Comparison of ENCODE assay signal across 17 cellular contexts in genomic region chr1:22772054-22772453, GRCh38.
DNase-seq lines count a peak whose midpoint lies in the region; ATAC-seq and TF ChIP-seq lines count a peak whose summit lies in the region.
"Had no signal": no experiment of that assay in that cellular context is flagged by ENCODE, and none has a peak within 500 bp of the region (broad histone marks: within the 10 kb centered on the region; RNA-seq: fewer than 3 reads in every experiment).

No MANE protein-coding gene starts in this region.

- peak; percentile 66 for DNase-seq in astrocyte of the hippocampus (ENCODE audit: low read depth, low spot score)
- no peak for DNase-seq in endodermal cell
- DNase-seq in nucleus accumbens (lab: John Stamatoyannopoulos, UW) = peak in 49 of 56 donors; percentile 4 to 82 (median 40)
- peak in 43 of 49 donors; percentile 23 to 85 (median 58) for DNase-seq in substantia nigra (lab: John Stamatoyannopoulos, UW)
- no peak for DNase-seq in natural killer cell treated with Interleukin-12 subunit alpha and Interleukin-12 subunit beta and Interleukin-15 and Interleukin-18, amount 100 ng/mL, for 72 hours (ENCODE audit: low spot score)
- no peak for DNase-seq in foreskin melanocyte
- DNase-seq in activated T-cell treated with anti-CD3 and anti-CD28 coated beads, Interleukin-2, amount 50 U/mL, for 4 hours = no peak
- DNase-seq: activated CD4-positive, alpha-beta T cell treated with anti-CD3 and anti-CD28 coated beads for 36 hours; activated naive CD8-positive, alpha-beta T cell treated with anti-CD3 and anti-CD28 coated beads for 36 hours; AML-193; MM.1S; naive thymus-derived CD4-positive, alpha-beta T cell; NCI-H187; NCI-H524; stimulated activated naive B cell treated with anti-CD40 and anti-IgM and Interleukin-4, amounts not matched to agents 10 μg/mL and 1 μg/mL and 100 μg/mL, for 72 hours had no signal

- no peak overlapping the region for H3K4me3 ChIP-seq in endodermal cell (ENCODE audit: low read length)
- H3K4me3 ChIP-seq: upper lobe of left lung had no signal

- TF ChIP-seq CTCF in endodermal cell (conservative IDR thresholded peaks at IDR 0.05) = no peak

- H3K36me3 ChIP-seq in endodermal cell (ENCODE audit: control insufficient read depth, insufficient read depth, low read length) = no peaks in the 10 kb centered on the region
- H3K36me3 ChIP-seq: upper lobe of left lung had no signal

- 41 to 88% methylated on average over 8 to 14 of the region's 14 CpGs for WGBS in endodermal cell (ENCODE audit: insufficient coverage in 1 of 2, insufficient read length in 1 of 2), 2 experiments

- H3K36me3 Mint-ChIP-seq in endodermal cell (ENCODE audit: low read depth) = no peaks in the 10 kb centered on the region
- H3K36me3 Mint-ChIP-seq in natural killer cell treated with Interleukin-12 subunit alpha and Interleukin-12 subunit beta and Interleukin-15 and Interleukin-18, amount 100 ng/mL, for 72 hours = no peaks in the 10 kb centered on the region
- no peaks in the 10 kb centered on the region for H3K36me3 Mint-ChIP-seq in activated T-cell treated with anti-CD3 and anti-CD28 coated beads, Interleukin-2, amount 50 U/mL, for 4 hours (ENCODE audit: insufficient read depth)
- H3K36me3 Mint-ChIP-seq: activated naive CD8-positive, alpha-beta T cell treated with anti-CD3 and anti-CD28 coated beads for 36 hours; IgD-negative memory B cell; naive thymus-derived CD4-positive, alpha-beta T cell; stimulated activated naive B cell treated with anti-CD40 and anti-IgM and Interleukin-4, amounts not matched to agents 10 μg/mL and 1 μg/mL and 100 μg/mL, for 72 hours had no signal

- no peaks in the 10 kb centered on the region for H3K4me1 ChIP-seq in endodermal cell (ENCODE audit: control insufficient read depth, insufficient read depth, low read length)

- no peaks in the 10 kb centered on the region for H3K27me3 ChIP-seq in endodermal cell (ENCODE audit: control insufficient read depth, insufficient read depth, low read length, poor library complexity, severe bottlenecking)
- H3K27me3 ChIP-seq: upper lobe of left lung had no signal

- H3K4me3 Mint-ChIP-seq in endodermal cell = no peak overlapping the region
- H3K4me3 Mint-ChIP-seq in natural killer cell treated with Interleukin-12 subunit alpha and Interleukin-12 subunit beta and Interleukin-15 and Interleukin-18, amount 100 ng/mL, for 72 hours = no peak overlapping the region
- H3K4me3 Mint-ChIP-seq in activated T-cell treated with anti-CD3 and anti-CD28 coated beads, Interleukin-2, amount 50 U/mL, for 4 hours = no peak overlapping the region
- H3K4me3 Mint-ChIP-seq: activated CD4-positive, alpha-beta T cell treated with anti-CD3 and anti-CD28 coated beads for 36 hours; activated naive CD8-positive, alpha-beta T cell treated with anti-CD3 and anti-CD28 coated beads for 36 hours; IgD-negative memory B cell; naive thymus-derived CD4-positive, alpha-beta T cell; stimulated activated naive B cell treated with anti-CD40 and anti-IgM and Interleukin-4, amounts not matched to agents 10 μg/mL and 1 μg/mL and 100 μg/mL, for 72 hours had no signal

- no peak overlapping the region for H3K27ac Mint-ChIP-seq in endodermal cell
- no peak overlapping the region for H3K27ac Mint-ChIP-seq in natural killer cell treated with Interleukin-12 subunit alpha and Interleukin-12 subunit beta and Interleukin-15 and Interleukin-18, amount 100 ng/mL, for 72 hours
- H3K27ac Mint-ChIP-seq: activated CD4-positive, alpha-beta T cell treated with anti-CD3 and anti-CD28 coated beads for 36 hours; activated naive CD8-positive, alpha-beta T cell treated with anti-CD3 and anti-CD28 coated beads for 36 hours; IgD-negative memory B cell; naive thymus-derived CD4-positive, alpha-beta T cell; stimulated activated naive B cell treated with anti-CD40 and anti-IgM and Interleukin-4, amounts not matched to agents 10 μg/mL and 1 μg/mL and 100 μg/mL, for 72 hours had no signal

- no peak for ATAC-seq in natural killer cell treated with Interleukin-12 subunit alpha and Interleukin-12 subunit beta and Interleukin-15 and Interleukin-18, amount 100 ng/mL, for 72 hours
- no peak for ATAC-seq in activated T-cell treated with anti-CD3 and anti-CD28 coated beads, Interleukin-2, amount 50 U/mL, for 4 hours
- ATAC-seq: activated CD4-positive, alpha-beta T cell treated with anti-CD3 and anti-CD28 coated beads for 36 hours; naive thymus-derived CD4-positive, alpha-beta T cell; stimulated activated naive B cell treated with anti-CD40 and anti-IgM and Interleukin-4, amounts not matched to agents 10 μg/mL and 1 μg/mL and 100 μg/mL, for 72 hours had no signal

- H3K4me1 Mint-ChIP-seq in endodermal cell = peaks cover 19% of the 10 kb centered on the region
- peaks cover 0 to 3% of the 10 kb centered on the region in 2 donors for H3K4me1 Mint-ChIP-seq in natural killer cell treated with Interleukin-12 subunit alpha and Interleukin-12 subunit beta and Interleukin-15 and Interleukin-18, amount 100 ng/mL, for 72 hours (ENCODE audit: low read depth in 2 of 2)
- no peaks in the 10 kb centered on the region for H3K4me1 Mint-ChIP-seq in activated T-cell treated with anti-CD3 and anti-CD28 coated beads, Interleukin-2, amount 50 U/mL, for 4 hours (ENCODE audit: low read depth)
- H3K4me1 Mint-ChIP-seq: activated CD4-positive, alpha-beta T cell treated with anti-CD3 and anti-CD28 coated beads for 36 hours; activated naive CD8-positive, alpha-beta T cell treated with anti-CD3 and anti-CD28 coated beads for 36 hours; IgD-negative memory B cell; stimulated activated naive B cell treated with anti-CD40 and anti-IgM and Interleukin-4, amounts not matched to agents 10 μg/mL and 1 μg/mL and 100 μg/mL, for 72 hours had no signal

- H3K9me3 Mint-ChIP-seq in endodermal cell = no peaks in the 10 kb centered on the region
- no peaks in the 10 kb centered on the region for H3K9me3 Mint-ChIP-seq in natural killer cell treated with Interleukin-12 subunit alpha and Interleukin-12 subunit beta and Interleukin-15 and Interleukin-18, amount 100 ng/mL, for 72 hours
- H3K9me3 Mint-ChIP-seq in activated T-cell treated with anti-CD3 and anti-CD28 coated beads, Interleukin-2, amount 50 U/mL, for 4 hours = no peaks in the 10 kb centered on the region
- H3K9me3 Mint-ChIP-seq: activated naive CD8-positive, alpha-beta T cell treated with anti-CD3 and anti-CD28 coated beads for 36 hours; naive thymus-derived CD4-positive, alpha-beta T cell; stimulated activated naive B cell treated with anti-CD40 and anti-IgM and Interleukin-4, amounts not matched to agents 10 μg/mL and 1 μg/mL and 100 μg/mL, for 72 hours had no signal

- H3K27me3 Mint-ChIP-seq in endodermal cell (ENCODE audit: insufficient read depth) = peaks cover 41% of the 10 kb centered on the region
- peaks cover 13 to 24% of the 10 kb centered on the region in 2 donors for H3K27me3 Mint-ChIP-seq in natural killer cell treated with Interleukin-12 subunit alpha and Interleukin-12 subunit beta and Interleukin-15 and Interleukin-18, amount 100 ng/mL, for 72 hours
- H3K27me3 Mint-ChIP-seq in activated T-cell treated with anti-CD3 and anti-CD28 coated beads, Interleukin-2, amount 50 U/mL, for 4 hours (ENCODE audit: low read depth) = peaks cover 9% of the 10 kb centered on the region
- H3K27me3 Mint-ChIP-seq: activated naive CD8-positive, alpha-beta T cell treated with anti-CD3 and anti-CD28 coated beads for 36 hours had no signal

- no peaks in the 10 kb centered on the region for H3K9me3 ChIP-seq in endodermal cell (ENCODE audit: control insufficient read depth, low read length)
- H3K9me3 ChIP-seq: upper lobe of left lung had no signal

- H3K27ac ChIP-seq in endodermal cell (ENCODE audit: low read depth, low read length) (peak overlapping the region; percentile 7), substantia nigra (ENCODE audit: low read depth, low read length, poor library complexity, severe bottlenecking) (peak overlapping the region; percentile 43)
- H3K27ac ChIP-seq: upper lobe of left lung had no signal

- no peak overlapping the region for H3K9ac ChIP-seq in endodermal cell (ENCODE audit: extremely low read depth, low read length, poor library complexity, severe bottlenecking)

Comparison
In these comparisons a context has a peak if more than half of its experiments do, and no peak if none do; other contexts are left out.
1. DNase-seq: peak in astrocyte of the hippocampus (single experiment), nucleus accumbens (49 of 56) and substantia nigra (43 of 49); none in endodermal cell (single experiment), natural killer cell treated with Interleukin-12 subunit alpha and Interleukin-12 subunit beta and Interleukin-15 and Interleukin-18, amount 100 ng/mL, for 72 hours (single experiment), foreskin melanocyte (single experiment) and activated T-cell treated with anti-CD3 and anti-CD28 coated beads, Interleukin-2, amount 50 U/mL, for 4 hours (single experiment).